ENCODE assay signal across 9 cellular contexts in genomic region chr19:6087074-6087506, GRCh38. TPM values are rescaled to one million over a fixed set of nuclear protein-coding genes. Genes with fewer than 3 reads are reported as not detected.
A peak's percentile ranks its signal among the peaks of the same experiment; 100 is the strongest.
DNase-seq lines count a peak whose midpoint lies in the region; ATAC-seq lines count a peak whose summit lies in the region.
"Had no signal": no experiment of that assay in that cellular context is flagged by ENCODE, and none has a peak within 500 bp of the region (broad histone marks: within the 10 kb centered on the region; RNA-seq: fewer than 3 reads in every experiment).

No MANE protein-coding gene starts in this region.

- H3K27ac ChIP-seq in BLaER1 = peak overlapping the region; percentile 86
- peak overlapping the region; percentile 62 for H3K27ac ChIP-seq in naive thymus-derived CD4-positive, alpha-beta T cell (ENCODE audit: low read depth, low read length)
- H3K27ac ChIP-seq: cardiac muscle cell had no signal

- H3K36me3 ChIP-seq in BLaER1 (no peaks in the 10 kb centered on the region), H7 (replicated peaks; ENCODE audit: control insufficient read depth, insufficient read depth, low read length) (no peaks in the 10 kb centered on the region)
- H3K36me3 ChIP-seq in naive thymus-derived CD4-positive, alpha-beta T cell (ENCODE audit: control insufficient read depth in 2 of 3, insufficient read depth in 3 of 3, low read length in 3 of 3) = no peaks in the 10 kb centered on the region
- H3K36me3 ChIP-seq: cardiac muscle cell had no signal

- H3K4me1 Mint-ChIP-seq in naive thymus-derived CD4-positive, alpha-beta T cell = peaks cover 18 to 28% (median 21%) of the 10 kb centered on the region in 7 donors

- intact Hi-C loops in naive thymus-derived CD4-positive, alpha-beta T cell (cut with micrococcal nuclease) = loop anchor here in 1 of 2 donors (1.0 to 5.0 kb wide), 2 partner anchors 23 to 40 kb away; partner anchors contain the start of gene RFX2

- H3K9me3 Mint-ChIP-seq in naive thymus-derived CD4-positive, alpha-beta T cell = no peaks in the 10 kb centered on the region

- H3K4me3 ChIP-seq in BLaER1 = peak overlapping the region; percentile 56
- peak overlapping the region; percentile 24 for H3K4me3 ChIP-seq in naive thymus-derived CD4-positive, alpha-beta T cell (ENCODE audit: low read length)
- H3K4me3 ChIP-seq in H7 (ENCODE audit: insufficient read depth, low read depth, low read length) = no peak overlapping the region
- H3K4me3 ChIP-seq: cardiac muscle cell had no signal

- H3K4me1 ChIP-seq in BLaER1 = peaks cover 51% of the 10 kb centered on the region
- H3K4me1 ChIP-seq in naive thymus-derived CD4-positive, alpha-beta T cell (ENCODE audit: control insufficient read depth in 2 of 2, insufficient read depth in 2 of 2, low read length in 2 of 2) = peaks cover 10 to 19% of the 10 kb centered on the region in 2 donors

- no peaks in the 10 kb centered on the region for H3K9me3 ChIP-seq in BLaER1
- no peaks in the 10 kb centered on the region for H3K9me3 ChIP-seq in naive thymus-derived CD4-positive, alpha-beta T cell (ENCODE audit: control insufficient read depth in 2 of 3, low read length in 3 of 3)

- H4K20me1 ChIP-seq in BLaER1 = no peaks in the 10 kb centered on the region

- peak; percentile 88 for DNase-seq in NCI-H146 (lab: John Stamatoyannopoulos, UW)
- peak; percentile 22 for DNase-seq in astrocyte of the hippocampus (ENCODE audit: low read depth, low spot score)
- DNase-seq in naive thymus-derived CD4-positive, alpha-beta T cell = peak in 3 of 9 donors; percentile 24 to 37 (median 25)
- DNase-seq in EL = no peak
- no peak for DNase-seq in H7

- H3K27me3 ChIP-seq in BLaER1 (no peaks in the 10 kb centered on the region), H7 (ENCODE audit: control insufficient read depth, insufficient read depth, low read length) (no peaks in the 10 kb centered on the region; the same call in 1 of the 2 replicates)
- H3K27me3 ChIP-seq in naive thymus-derived CD4-positive, alpha-beta T cell (ENCODE audit: control insufficient read depth in 2 of 2, insufficient read depth in 2 of 2, low read length in 2 of 2) = no peaks in the 10 kb centered on the region
- H3K27me3 ChIP-seq: cardiac muscle cell had no signal

- CTCF ChIA-PET in naive thymus-derived CD4-positive, alpha-beta T cell (lab: Charles Lee) = interaction anchor here (0.6 to 1.4 kb wide), 4 partner anchors 12 to 112 kb away, joined by 3 read pairs; no protein-coding TSS in a partner anchor

- peak overlapping the region; percentile 71 to 96 (median 82) for H3K4me3 Mint-ChIP-seq in naive thymus-derived CD4-positive, alpha-beta T cell

- H3K27me3 Mint-ChIP-seq in naive thymus-derived CD4-positive, alpha-beta T cell = peaks cover 0 to 2% (median 0%) of the 10 kb centered on the region in 5 donors

- H3K4me2 ChIP-seq in BLaER1 = peak overlapping the region; percentile 95

- H3K36me3 Mint-ChIP-seq in naive thymus-derived CD4-positive, alpha-beta T cell = peaks cover 0 to 3% (median 0%) of the 10 kb centered on the region in 5 donors

- POLR2A ChIA-PET in naive thymus-derived CD4-positive, alpha-beta T cell (lab: Charles Lee) = interaction anchor here (0.6 to 1.3 kb wide), 3 partner anchors 10 to 31 kb away, joined by 3 to 4 read pairs (median 3); no protein-coding TSS in a partner anchor

- peak overlapping the region; percentile 64 to 94 (median 85) for H3K27ac Mint-ChIP-seq in naive thymus-derived CD4-positive, alpha-beta T cell

- ATAC-seq in GM18909 (IDR thresholded peaks at IDR 0.05; ENCODE audit: poor library complexity, unreplicated experiment) (peak; percentile 62), HG02852 (IDR thresholded peaks at IDR 0.05; ENCODE audit: unreplicated experiment) (no peak)
- peak; percentile 54 for ATAC-seq in naive thymus-derived CD4-positive, alpha-beta T cell

- peak overlapping the region; percentile 76; the same call in 1 of the 2 replicates for H3K9ac ChIP-seq in BLaER1

RNA-seq across cellular contexts. Expression of gene RFX2, which starts 23.2 kb away (rescaled TPM):
- 10 to 100 TPM in 1 of 5 experiments, 1 to 10 TPM in 4; 4.0 to 18.4 (median 8.4) TPM for total RNA-seq in naive thymus-derived CD4-positive, alpha-beta T cell
- 1 to 10 TPM; 3.8 to 8.0 TPM for polyA plus RNA-seq in naive thymus-derived CD4-positive, alpha-beta T cell
- total RNA-seq in H7 (2014; rRNA removed; shearing (Covaris generic)) = 2.9 and 3.8 TPM in 2 replicates

RNA-seq across cellular contexts. Expression of gene ACSBG2, which starts 48.4 kb away (rescaled TPM):
- total RNA-seq in naive thymus-derived CD4-positive, alpha-beta T cell = not detected
- polyA plus RNA-seq in naive thymus-derived CD4-positive, alpha-beta T cell = not detected
- total RNA-seq in H7 (2014; rRNA removed; shearing (Covaris generic)) = not detected in 2 replicates
- total RNA-seq: cardiac muscle cell had no signal
- polyA plus RNA-seq: cardiac muscle cell had no signal

Comparison
In these comparisons a context has a peak if more than half of its experiments do, and no peak if none do; other contexts are left out.
1. DNase-seq: peak in NCI-H146 (single experiment) and astrocyte of the hippocampus (single experiment); none in EL (single experiment) and H7 (single experiment).